8 cellular contexts compared by ENCODE assay signal in genomic region chr3:5122741-5123706, GRCh38. TPM values are rescaled to one million over a fixed set of nuclear protein-coding genes. Genes with fewer than 3 reads are reported as not detected.
DNase-seq lines count a peak whose midpoint lies in the region; ATAC-seq and TF ChIP-seq lines count a peak whose summit lies in the region.

No MANE protein-coding gene starts in this region.

- peaks cover 2% of the 10 kb centered on the region for H3K36me3 Mint-ChIP-seq in mesothelial cell of epicardium

- H3K9me3 Mint-ChIP-seq in mesothelial cell of epicardium: no peaks in the 10 kb centered on the region

- peaks cover 15% of the 10 kb centered on the region for H3K4me1 Mint-ChIP-seq in mesothelial cell of epicardium

- peak overlapping the region; percentile 97 for H3K4me3 ChIP-seq in thoracic aorta

- intact Hi-C loops in posterior vena cava (cut with DNase I): loop anchor here in 1 of 2 donors (5.0 kb wide), 1 partner anchor 64 kb away; the partner anchor contains the start of gene EDEM1

- peaks cover 31 to 43% of the 10 kb centered on the region in 2 donors for H3K4me1 ChIP-seq in thoracic aorta (ENCODE audit: control insufficient read depth in 1 of 2, low read depth in 2 of 2)

- TF ChIP-seq CTCF in mesothelial cell of epicardium (IDR thresholded peaks at IDR 0.05; ENCODE audit: unreplicated experiment) (no peak), thoracic aorta (IDR thresholded peaks at IDR 0.05) (no peak)

- peak overlapping the region; percentile 97 for H3K4me3 Mint-ChIP-seq in mesothelial cell of epicardium

- no peaks in the 10 kb centered on the region for H3K27me3 ChIP-seq in thoracic aorta (replicated peaks; ENCODE audit: insufficient read depth)

- DNase-seq in ELF-1 (ENCODE audit: low read depth, low spot score) (peak; percentile 53), LoVo (ENCODE audit: low spot score) (peak; percentile 18), epithelial cell of prostate (ENCODE audit: low read depth, low spot score) (peak; percentile 94), mesothelial cell of epicardium (ENCODE audit: low spot score in 2 of 2, unreplicated experiment in 2 of 2) (no peak), thoracic aorta (ENCODE audit: low spot score) (no peak), posterior vena cava (ENCODE audit: low spot score) (no peak)
- DNase-seq in activated CD8-positive, alpha-beta memory T cell treated with anti-CD3 and anti-CD28 coated beads, Interleukin-2, amount 50 U/mL, for 4 hours: peak; percentile 17

- H3K27me3 Mint-ChIP-seq in mesothelial cell of epicardium (ENCODE audit: low read depth): no peaks in the 10 kb centered on the region

- ATAC-seq in GM21737 (IDR thresholded peaks at IDR 0.05; ENCODE audit: unreplicated experiment): peak; percentile 7
- no peak for ATAC-seq in thoracic aorta (ENCODE audit: insufficient number of reproducible peaks, low FRiP score, low read depth)

- H3K9me3 ChIP-seq in thoracic aorta: no peaks in the 10 kb centered on the region

- H3K27ac Mint-ChIP-seq in mesothelial cell of epicardium: peak overlapping the region; percentile 68

- peak overlapping the region; percentile 93 for H3K27ac ChIP-seq in epithelial cell of prostate
- H3K27ac ChIP-seq in thoracic aorta: peak overlapping the region; percentile 83 to 89

- no peaks in the 10 kb centered on the region for H3K36me3 ChIP-seq in thoracic aorta

RNA-seq across cellular contexts. Expression of gene ARL8B, which starts 0.9 kb away (rescaled TPM):
- total RNA-seq in mesothelial cell of epicardium: 33.5 to 36.9 TPM (median 35.2 TPM) in 3 replicates
- 10 to 100 TPM; 32.8 to 52.6 TPM for total RNA-seq in thoracic aorta
- total RNA-seq in posterior vena cava: 10 to 100 TPM; 63.0 to 65.9 TPM

Comparison
In these comparisons a context has a peak if more than half of its experiments do, and no peak if none do; other contexts are left out.
1. DNase-seq: peak in ELF-1 (single experiment), LoVo (single experiment), activated CD8-positive, alpha-beta memory T cell treated with anti-CD3 and anti-CD28 coated beads, Interleukin-2, amount 50 U/mL, for 4 hours (single experiment) and epithelial cell of prostate (single experiment); none in mesothelial cell of epicardium (0 of 2), thoracic aorta (single experiment) and posterior vena cava (single experiment).